ENCODE assay signal across 17 cellular contexts in the genomic region with DNA sequence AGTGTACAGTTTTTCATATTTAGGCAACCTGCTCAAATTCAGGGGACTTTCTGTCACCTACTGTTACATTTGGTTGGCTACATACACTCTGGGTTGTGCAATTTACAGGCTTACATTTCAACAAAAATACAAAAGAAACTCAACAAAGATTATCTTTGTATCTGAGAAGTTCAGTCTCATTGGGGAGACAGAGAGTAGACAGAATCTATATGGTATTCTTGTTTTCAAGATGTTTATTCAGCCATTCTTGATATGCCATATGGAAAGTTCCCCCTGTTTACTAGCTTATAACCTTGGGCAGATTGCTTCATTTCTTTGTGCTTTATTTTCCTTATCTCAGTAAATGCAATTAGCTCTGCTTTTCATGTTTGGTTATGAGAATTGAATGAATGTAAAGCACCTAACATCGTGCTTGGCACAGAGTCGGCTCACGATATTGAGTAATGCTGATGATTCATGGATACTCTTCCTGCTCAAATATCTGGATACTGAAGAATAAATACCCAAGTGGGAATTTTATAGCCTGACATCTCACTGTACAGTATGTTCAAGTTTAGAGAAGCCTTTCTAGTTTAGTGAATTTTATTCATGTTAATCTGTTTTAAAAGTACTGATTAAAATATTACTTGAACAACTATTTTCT.
DNase-seq lines count a peak whose midpoint lies in the region; ATAC-seq and TF ChIP-seq lines count a peak whose summit lies in the region.
"Had no signal": no experiment of that assay in that cellular context is flagged by ENCODE, and none has a peak within 500 bp of the region (broad histone marks: within the 10 kb centered on the region; RNA-seq: fewer than 3 reads in every experiment).

No MANE protein-coding gene starts in this region.

- no peaks in the 10 kb centered on the region for H3K36me3 ChIP-seq in ACC112 (ENCODE audit: insufficient read depth, low read length)
- H3K36me3 ChIP-seq: neutrophil had no signal

- TF ChIP-seq CTCF in foreskin keratinocyte (conservative IDR thresholded peaks at IDR 0.05), result no peak

- H3K36me3 Mint-ChIP-seq in activated T-helper 2 cell treated with anti-CD3 and anti-CD28 coated beads, Interferon-gamma antibody, Interleukin-2, Interleukin-4, amounts not matched to agents 10 μg/mL and 5 μg/mL and 100 μg/mL, durations not matched to agents 14 hours and 24 hours and 36 hours (ENCODE audit: low read depth), result no peaks in the 10 kb centered on the region
- H3K36me3 Mint-ChIP-seq in activated T-cell treated with anti-CD3 and anti-CD28 coated beads, Interleukin-2, amount 50 U/mL, for 24 hours (ENCODE audit: low read depth), result no peaks in the 10 kb centered on the region
- H3K36me3 Mint-ChIP-seq: IgD-negative memory B cell had no signal

- H3K4me3 ChIP-seq in ACC112 (ENCODE audit: low read depth, low read length), result peak overlapping the region; percentile 23; the same call in 1 of the 2 replicates
- H3K4me3 ChIP-seq: A549 had no signal

- no peaks in the 10 kb centered on the region for H3K27me3 Mint-ChIP-seq in activated T-helper 2 cell treated with anti-CD3 and anti-CD28 coated beads, Interferon-gamma antibody, Interleukin-2, Interleukin-4, amounts not matched to agents 10 μg/mL and 5 μg/mL and 100 μg/mL, durations not matched to agents 14 hours and 24 hours and 36 hours (ENCODE audit: low read depth)
- H3K27me3 Mint-ChIP-seq in activated T-cell treated with anti-CD3 and anti-CD28 coated beads, Interleukin-2, amount 50 U/mL, for 24 hours, result no peaks in the 10 kb centered on the region
- H3K27me3 Mint-ChIP-seq: activated B cell treated with CpG ODN at 0.5 μM for 24 hours, IgD-negative memory B cell had no signal

- H3K27ac Mint-ChIP-seq in activated T-helper 2 cell treated with anti-CD3 and anti-CD28 coated beads, Interferon-gamma antibody, Interleukin-2, Interleukin-4, amounts not matched to agents 10 μg/mL and 5 μg/mL and 100 μg/mL, durations not matched to agents 14 hours and 24 hours and 36 hours, result no peak overlapping the region
- no peak overlapping the region for H3K27ac Mint-ChIP-seq in activated T-cell treated with anti-CD3 and anti-CD28 coated beads, Interleukin-2, amount 50 U/mL, for 24 hours
- H3K27ac Mint-ChIP-seq: activated B cell treated with CpG ODN at 0.5 μM for 24 hours, IgD-negative memory B cell had no signal

- H3K4me3 Mint-ChIP-seq in activated T-helper 2 cell treated with anti-CD3 and anti-CD28 coated beads, Interferon-gamma antibody, Interleukin-2, Interleukin-4, amounts not matched to agents 10 μg/mL and 5 μg/mL and 100 μg/mL, durations not matched to agents 14 hours and 24 hours and 36 hours (ENCODE audit: low read depth), result no peak overlapping the region
- H3K4me3 Mint-ChIP-seq in activated T-cell treated with anti-CD3 and anti-CD28 coated beads, Interleukin-2, amount 50 U/mL, for 24 hours, result no peak overlapping the region
- H3K4me3 Mint-ChIP-seq: activated B cell treated with CpG ODN at 0.5 μM for 24 hours, IgD-negative memory B cell had no signal

- H3K27me3 ChIP-seq in ACC112 (ENCODE audit: insufficient read depth, low read length) (no peaks in the 10 kb centered on the region), foreskin keratinocyte (no peaks in the 10 kb centered on the region)

- H3K79me2 ChIP-seq in ACC112 (ENCODE audit: control insufficient read depth, insufficient read depth, low read length, unreplicated experiment), result no peaks in the 10 kb centered on the region

- intact Hi-C loops in activated T-helper 2 cell treated with anti-CD3 and anti-CD28 coated beads, Interferon-gamma antibody, Interleukin-2, Interleukin-4, amounts not matched to agents 10 μg/mL and 5 μg/mL and 100 μg/mL, durations not matched to agents 14 hours and 24 hours and 36 hours (cut with micrococcal nuclease), result no loop called here

- H3K27ac ChIP-seq in ACC112 (ENCODE audit: low read depth, low read length), result peak overlapping the region; percentile 60
- H3K27ac ChIP-seq in foreskin keratinocyte, result no peak overlapping the region
- H3K27ac ChIP-seq: A549, neutrophil had no signal

- ATAC-seq in foreskin keratinocyte (peak; percentile 94), HG03175 (IDR thresholded peaks at IDR 0.05; ENCODE audit: unreplicated experiment) (no peak)
- ATAC-seq: A549 had no signal

- DNase-seq in HS-27A (ENCODE audit: low read depth) (peak; percentile 9), astrocyte of the hippocampus (ENCODE audit: low read depth, low spot score) (peak; percentile 28), foreskin keratinocyte (peak; percentile 44 to 65), D341Med (ENCODE audit: low spot score) (no peak)
- DNase-seq in activated T-helper 2 cell treated with anti-CD3 and anti-CD28 coated beads, Interferon-gamma antibody, Interleukin-2, Interleukin-4, amounts not matched to agents 10 μg/mL and 5 μg/mL and 100 μg/mL, durations not matched to agents 14 hours and 24 hours and 36 hours (ENCODE audit: low spot score), result no peak
- no peak for DNase-seq in activated T-cell treated with anti-CD3 and anti-CD28 coated beads, Interleukin-2, amount 50 U/mL, for 24 hours
- DNase-seq: activated B cell treated with CpG ODN at 0.5 μM for 24 hours; activated naive CD4-positive, alpha-beta T cell treated with anti-CD3 and anti-CD28 coated beads, Interleukin-2, amount 50 U/mL, for 16 hours; DMS 273 treated with DMSO at 0.1 percent for 48 hours; mesendoderm; NCI-H1417 treated with DMSO at 0.1 percent for 48 hours; NCI-H446 treated with DMSO at 0.1 percent for 48 hours had no signal

- no peaks in the 10 kb centered on the region for H3K4me1 Mint-ChIP-seq in activated T-helper 2 cell treated with anti-CD3 and anti-CD28 coated beads, Interferon-gamma antibody, Interleukin-2, Interleukin-4, amounts not matched to agents 10 μg/mL and 5 μg/mL and 100 μg/mL, durations not matched to agents 14 hours and 24 hours and 36 hours (ENCODE audit: low read depth)
- no peaks in the 10 kb centered on the region for H3K4me1 Mint-ChIP-seq in activated T-cell treated with anti-CD3 and anti-CD28 coated beads, Interleukin-2, amount 50 U/mL, for 24 hours (ENCODE audit: low read depth)
- H3K4me1 Mint-ChIP-seq: activated B cell treated with CpG ODN at 0.5 μM for 24 hours, IgD-negative memory B cell had no signal

- H3K4me1 ChIP-seq in ACC112 (ENCODE audit: control insufficient read depth, insufficient read depth, low read length, unreplicated experiment), result peaks cover 20% of the 10 kb centered on the region
- peaks cover 4% of the 10 kb centered on the region for H3K4me1 ChIP-seq in foreskin keratinocyte
- H3K4me1 ChIP-seq: A549 had no signal

- H3K9me3 Mint-ChIP-seq in activated T-helper 2 cell treated with anti-CD3 and anti-CD28 coated beads, Interferon-gamma antibody, Interleukin-2, Interleukin-4, amounts not matched to agents 10 μg/mL and 5 μg/mL and 100 μg/mL, durations not matched to agents 14 hours and 24 hours and 36 hours, result no peaks in the 10 kb centered on the region
- H3K9me3 Mint-ChIP-seq in activated T-cell treated with anti-CD3 and anti-CD28 coated beads, Interleukin-2, amount 50 U/mL, for 24 hours, result no peaks in the 10 kb centered on the region
- H3K9me3 Mint-ChIP-seq: IgD-negative memory B cell had no signal

- H2AFZ ChIP-seq in ACC112 (ENCODE audit: low read length, unreplicated experiment), result peak overlapping the region; percentile 3

Comparison
In these comparisons a context has a peak if more than half of its experiments do, and no peak if none do; other contexts are left out.
1. DNase-seq: peak in HS-27A (single experiment), astrocyte of the hippocampus (single experiment) and foreskin keratinocyte (2 of 2); none in activated T-helper 2 cell treated with anti-CD3 and anti-CD28 coated beads, Interferon-gamma antibody, Interleukin-2, Interleukin-4, amounts not matched to agents 10 μg/mL and 5 μg/mL and 100 μg/mL, durations not matched to agents 14 hours and 24 hours and 36 hours (single experiment), D341Med (single experiment) and activated T-cell treated with anti-CD3 and anti-CD28 coated beads, Interleukin-2, amount 50 U/mL, for 24 hours (single experiment).